ENCODE assay signal across 22 cellular contexts in the genomic region with DNA sequence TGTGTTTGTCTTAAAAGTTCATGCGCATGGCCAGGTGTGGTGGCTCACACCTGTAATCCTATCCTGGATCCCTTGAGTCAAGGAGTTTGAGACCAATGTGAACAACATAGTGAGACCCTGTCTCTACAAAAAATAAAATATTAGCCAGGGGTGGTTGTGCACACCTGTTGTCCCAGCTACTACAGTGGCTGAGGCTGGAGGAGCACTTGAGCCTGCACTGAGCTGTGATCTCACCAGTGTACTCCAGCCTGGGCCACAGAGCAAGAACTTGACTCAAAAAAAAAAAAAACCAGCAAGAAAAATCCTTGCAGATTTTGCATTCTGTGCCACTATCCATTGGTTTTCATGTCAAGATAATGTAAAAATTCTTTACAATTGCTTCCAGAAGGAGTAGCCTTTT.
"Had no signal": no experiment of that assay in that cellular context is flagged by ENCODE, and none has a peak within 500 bp of the region (broad histone marks: within the 10 kb centered on the region; RNA-seq: fewer than 3 reads in every experiment).

No MANE protein-coding gene starts in this region.

- DNase-seq: activated CD4-positive, alpha-beta T cell treated with anti-CD3 and anti-CD28 coated beads for 48 hours; activated T-cell treated with anti-CD3 and anti-CD28 coated beads, Interleukin-2, amount 50 U/mL, for 1 hour; amniotic stem cell; brain microvascular endothelial cell; dorsolateral prefrontal cortex; effector memory CD4-positive, alpha-beta T cell; erythroblast; head of caudate nucleus; hippocampal formation; left cardiac atrium; left ventricle myocardium superior; mucosa of descending colon; ovary; right lobe of liver; stimulated activated CD4-positive, alpha-beta T cell treated with anti-CD3 and anti-CD28 coated beads, Interleukin-2, amount 100 ng/mL, for 48 hours; stimulated activated naive CD4-positive, alpha-beta T cell treated with Interleukin-2 at 50 U/mL for 16 hours; substantia nigra; upper lobe of left lung had no signal

- H3K27me3 Mint-ChIP-seq: activated naive CD8-positive, alpha-beta T cell; progenitor cell of endocrine pancreas had no signal

- H3K9me3 Mint-ChIP-seq: activated T-helper 2 cell treated with anti-CD3 and anti-CD28 coated beads, Interferon-gamma antibody, Interleukin-2, Interleukin-4, amounts not matched to agents 10 μg/mL and 5 μg/mL and 100 μg/mL, durations not matched to agents 14 hours and 24 hours and 36 hours had no signal

- H3K4me3 Mint-ChIP-seq: activated naive CD8-positive, alpha-beta T cell had no signal

- ATAC-seq: gastroesophageal sphincter, left cardiac atrium, left ventricle myocardium superior, mucosa of descending colon, right lobe of liver had no signal

- H3K27ac Mint-ChIP-seq: activated naive CD8-positive, alpha-beta T cell; progenitor cell of endocrine pancreas had no signal
